In the genomic region with DNA sequence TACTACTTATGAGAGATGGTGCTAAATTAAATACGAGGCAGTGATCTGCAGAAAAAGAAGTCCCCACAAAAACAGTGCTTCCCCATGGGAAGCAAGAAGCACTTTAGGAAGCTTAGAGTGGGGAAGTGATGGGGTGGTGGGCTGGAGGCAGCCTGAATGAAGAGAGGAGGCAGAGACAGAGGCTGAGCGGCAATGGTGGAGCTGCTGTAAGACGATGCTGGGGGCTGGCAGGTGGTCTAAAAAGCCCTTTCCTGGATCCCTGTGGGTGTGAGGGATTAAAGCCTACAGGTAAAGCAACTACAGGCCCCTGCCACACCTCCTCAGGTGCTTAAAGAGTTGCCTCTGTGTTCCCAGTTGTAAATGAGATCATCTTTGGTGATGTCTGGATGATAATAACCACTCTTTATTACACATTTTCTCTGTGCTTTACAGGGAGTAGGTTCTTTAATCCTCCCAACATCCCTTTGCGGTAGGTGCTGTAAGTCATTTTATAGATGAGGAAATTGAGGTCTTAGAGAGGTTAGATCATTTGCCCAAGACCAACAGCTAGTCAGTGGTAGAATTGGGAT, we compare ENCODE assay signal across 1 cellular context.
TF ChIP-seq lines count a peak whose summit lies in the region.

No MANE protein-coding gene starts in this region.

TF ChIP-seq in GM23338, 12 proteins besides CTCF, POLR2A, EP300 and RAD21 (continued from another document):
- TF ChIP-seq ETS1 (IDR thresholded peaks at IDR 0.05) (no peak), NANOG (IDR thresholded peaks at IDR 0.05; ENCODE audit: borderline replicate concordance) (no peak), CREB1 (CRISPR knock-in tag; IDR thresholded peaks at IDR 0.05; ENCODE audit: low read depth) (no peak), ZNF331 (CRISPR knock-in tag; IDR thresholded peaks at IDR 0.05; ENCODE audit: low read depth) (no peak), STAT1 (IDR thresholded peaks at IDR 0.05; ENCODE audit: unreplicated experiment) (no peak)
- TF ChIP-seq, protein P1, sequence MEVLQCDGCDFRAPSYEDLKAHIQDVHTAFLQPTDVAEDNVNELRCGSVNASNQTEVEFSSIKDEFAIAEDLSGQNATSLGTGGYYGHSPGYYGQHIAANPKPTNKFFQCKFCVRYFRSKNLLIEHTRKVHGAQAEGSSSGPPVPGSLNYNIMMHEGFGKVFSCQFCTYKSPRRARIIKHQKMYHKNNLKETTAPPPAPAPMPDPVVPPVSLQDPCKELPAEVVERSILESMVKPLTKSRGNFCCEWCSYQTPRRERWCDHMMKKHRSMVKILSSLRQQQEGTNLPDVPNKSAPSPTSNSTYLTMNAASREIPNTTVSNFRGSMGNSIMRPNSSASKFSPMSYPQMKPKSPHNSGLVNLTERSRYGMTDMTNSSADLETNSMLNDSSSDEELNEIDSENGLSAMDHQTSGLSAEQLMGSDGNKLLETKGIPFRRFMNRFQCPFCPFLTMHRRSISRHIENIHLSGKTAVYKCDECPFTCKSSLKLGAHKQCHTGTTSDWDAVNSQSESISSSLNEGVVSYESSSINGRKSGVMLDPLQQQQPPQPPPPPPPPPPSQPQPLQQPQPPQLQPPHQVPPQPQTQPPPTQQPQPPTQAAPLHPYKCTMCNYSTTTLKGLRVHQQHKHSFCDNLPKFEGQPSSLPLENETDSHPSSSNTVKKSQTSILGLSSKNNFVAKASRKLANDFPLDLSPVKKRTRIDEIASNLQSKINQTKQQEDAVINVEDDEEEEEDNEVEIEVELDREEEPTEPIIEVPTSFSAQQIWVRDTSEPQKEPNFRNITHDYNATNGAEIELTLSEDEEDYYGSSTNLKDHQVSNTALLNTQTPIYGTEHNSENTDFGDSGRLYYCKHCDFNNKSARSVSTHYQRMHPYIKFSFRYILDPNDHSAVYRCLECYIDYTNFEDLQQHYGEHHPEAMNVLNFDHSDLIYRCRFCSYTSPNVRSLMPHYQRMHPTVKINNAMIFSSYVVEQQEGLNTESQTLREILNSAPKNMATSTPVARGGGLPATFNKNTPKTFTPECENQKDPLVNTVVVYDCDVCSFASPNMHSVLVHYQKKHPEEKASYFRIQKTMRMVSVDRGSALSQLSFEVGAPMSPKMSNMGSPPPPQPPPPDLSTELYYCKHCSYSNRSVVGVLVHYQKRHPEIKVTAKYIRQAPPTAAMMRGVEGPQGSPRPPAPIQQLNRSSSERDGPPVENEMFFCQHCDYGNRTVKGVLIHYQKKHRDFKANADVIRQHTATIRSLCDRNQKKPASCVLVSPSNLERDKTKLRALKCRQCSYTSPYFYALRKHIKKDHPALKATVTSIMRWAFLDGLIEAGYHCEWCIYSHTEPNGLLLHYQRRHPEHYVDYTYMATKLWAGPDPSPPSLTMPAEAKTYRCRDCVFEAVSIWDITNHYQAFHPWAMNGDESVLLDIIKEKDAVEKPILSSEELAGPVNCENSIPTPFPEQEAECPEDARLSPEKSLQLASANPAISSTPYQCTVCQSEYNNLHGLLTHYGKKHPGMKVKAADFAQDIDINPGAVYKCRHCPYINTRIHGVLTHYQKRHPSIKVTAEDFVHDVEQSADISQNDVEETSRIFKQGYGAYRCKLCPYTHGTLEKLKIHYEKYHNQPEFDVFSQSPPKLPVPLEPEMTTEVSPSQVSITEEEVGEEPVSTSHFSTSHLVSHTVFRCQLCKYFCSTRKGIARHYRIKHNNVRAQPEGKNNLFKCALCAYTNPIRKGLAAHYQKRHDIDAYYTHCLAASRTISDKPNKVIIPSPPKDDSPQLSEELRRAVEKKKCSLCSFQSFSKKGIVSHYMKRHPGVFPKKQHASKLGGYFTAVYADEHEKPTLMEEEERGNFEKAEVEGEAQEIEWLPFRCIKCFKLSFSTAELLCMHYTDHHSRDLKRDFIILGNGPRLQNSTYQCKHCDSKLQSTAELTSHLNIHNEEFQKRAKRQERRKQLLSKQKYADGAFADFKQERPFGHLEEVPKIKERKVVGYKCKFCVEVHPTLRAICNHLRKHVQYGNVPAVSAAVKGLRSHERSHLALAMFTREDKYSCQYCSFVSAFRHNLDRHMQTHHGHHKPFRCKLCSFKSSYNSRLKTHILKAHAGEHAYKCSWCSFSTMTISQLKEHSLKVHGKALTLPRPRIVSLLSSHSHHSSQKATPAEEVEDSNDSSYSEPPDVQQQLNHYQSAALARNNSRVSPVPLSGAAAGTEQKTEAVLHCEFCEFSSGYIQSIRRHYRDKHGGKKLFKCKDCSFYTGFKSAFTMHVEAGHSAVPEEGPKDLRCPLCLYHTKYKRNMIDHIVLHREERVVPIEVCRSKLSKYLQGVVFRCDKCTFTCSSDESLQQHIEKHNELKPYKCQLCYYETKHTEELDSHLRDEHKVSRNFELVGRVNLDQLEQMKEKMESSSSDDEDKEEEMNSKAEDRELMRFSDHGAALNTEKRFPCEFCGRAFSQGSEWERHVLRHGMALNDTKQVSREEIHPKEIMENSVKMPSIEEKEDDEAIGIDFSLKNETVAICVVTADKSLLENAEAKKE (CRISPR knock-in tag; IDR thresholded peaks at IDR 0.05): no peak
TF ChIP-seq in GM23338: peak in this region for 0.
